ENCODE assay signal across 27 cellular contexts in genomic region chr18:38951633-38952032, GRCh38.
"Had no signal": no experiment of that assay in that cellular context is flagged by ENCODE, and none has a peak within 500 bp of the region (broad histone marks: within the 10 kb centered on the region; RNA-seq: fewer than 3 reads in every experiment).

No MANE protein-coding gene starts in this region.

- H3K4me1 Mint-ChIP-seq: mesothelial cell of epicardium; naive B cell; neural crest cell; stimulated activated naive B cell treated with anti-CD40 and anti-IgM and Interleukin-4, amounts not matched to agents 10 μg/mL and 1 μg/mL and 100 μg/mL, for 72 hours had no signal

- H3K9me3 ChIP-seq: gastrocnemius medialis, left lung, neutrophil, pancreas, right lobe of liver, thyroid gland, vagina had no signal

- H3K4me1 ChIP-seq: gastrocnemius medialis, heart left ventricle, left lung, pancreas, right lobe of liver, thyroid gland, vagina had no signal

- H3K27me3 ChIP-seq: gastrocnemius medialis, heart left ventricle, hepatocyte, left lung, neutrophil, pancreas, right lobe of liver, thyroid gland, vagina had no signal

- FAIRE-seq: endometrium, kidney, pancreas, small intestine had no signal

- H3K27ac ChIP-seq: gastrocnemius medialis, heart left ventricle, hepatocyte, left lung, neutrophil, pancreas, right lobe of liver, thyroid gland, vagina had no signal

- DNase-seq: cortex of kidney; effector memory CD8-positive, alpha-beta T cell; foreskin fibroblast; gastrocnemius medialis; heart left ventricle; kidney; left cardiac atrium; left lung; mesenchymal stem cell; mucosa of descending colon; naive B cell; pancreas; right lobe of liver; small intestine; stimulated activated CD4-positive, alpha-beta T cell treated with anti-CD3 and anti-CD28 coated beads, Interleukin-15, amount 100 ng/mL, for 24 hours; stimulated activated CD4-positive, alpha-beta T cell treated with anti-CD3 and anti-CD28 coated beads, Interleukin-2, amount 100 ng/mL, for 48 hours; stimulated activated naive B cell treated with anti-CD40 and anti-IgM and Interleukin-4, amounts not matched to agents 10 μg/mL and 1 μg/mL and 100 μg/mL, for 72 hours; stimulated activated naive CD8-positive, alpha-beta T cell treated with anti-CD3 and anti-CD28 coated beads, Interleukin-15, amount 100 ng/mL, for 72 hours; thyroid gland; trophoblast cell had no signal

- H3K36me3 ChIP-seq: gastrocnemius medialis, heart left ventricle, left lung, neutrophil, pancreas, right lobe of liver, thyroid gland, vagina had no signal

- H3K4me3 Mint-ChIP-seq: effector memory CD8-positive, alpha-beta T cell; mesothelial cell of epicardium; naive B cell; natural killer cell treated with Interleukin-12 subunit alpha and Interleukin-12 subunit beta and Interleukin-15 and Interleukin-18, amount 100 ng/mL, for 72 hours; neural crest cell; stimulated activated naive B cell treated with anti-CD40 and anti-IgM and Interleukin-4, amounts not matched to agents 10 μg/mL and 1 μg/mL and 100 μg/mL, for 72 hours; stimulated activated naive CD8-positive, alpha-beta T cell treated with anti-CD3 and anti-CD28 coated beads, Interleukin-15, amount 100 ng/mL, for 72 hours had no signal

- H3K4me3 ChIP-seq: gastrocnemius medialis, heart left ventricle, hepatocyte, left lung, mucosa of descending colon, pancreas, right lobe of liver, thyroid gland, vagina had no signal

- H3K27me3 Mint-ChIP-seq: naive B cell; natural killer cell treated with Interleukin-12 subunit alpha and Interleukin-12 subunit beta and Interleukin-15 and Interleukin-18, amount 100 ng/mL, for 72 hours; stimulated activated naive B cell treated with anti-CD40 and anti-IgM and Interleukin-4, amounts not matched to agents 10 μg/mL and 1 μg/mL and 100 μg/mL, for 72 hours had no signal

- H3K27ac Mint-ChIP-seq: effector memory CD8-positive, alpha-beta T cell; mesothelial cell of epicardium; naive B cell; natural killer cell treated with Interleukin-12 subunit alpha and Interleukin-12 subunit beta and Interleukin-15 and Interleukin-18, amount 100 ng/mL, for 72 hours; stimulated activated naive B cell treated with anti-CD40 and anti-IgM and Interleukin-4, amounts not matched to agents 10 μg/mL and 1 μg/mL and 100 μg/mL, for 72 hours; stimulated activated naive CD8-positive, alpha-beta T cell treated with anti-CD3 and anti-CD28 coated beads, Interleukin-15, amount 100 ng/mL, for 72 hours had no signal

- H3K36me3 Mint-ChIP-seq: mesothelial cell of epicardium; naive B cell; stimulated activated naive B cell treated with anti-CD40 and anti-IgM and Interleukin-4, amounts not matched to agents 10 μg/mL and 1 μg/mL and 100 μg/mL, for 72 hours had no signal

- ATAC-seq: effector memory CD8-positive, alpha-beta T cell; gastrocnemius medialis; heart left ventricle; left cardiac atrium; left lung; mucosa of descending colon; natural killer cell treated with Interleukin-12 subunit alpha and Interleukin-12 subunit beta and Interleukin-15 and Interleukin-18, amount 100 ng/mL, for 72 hours; pancreas; stimulated activated naive B cell treated with anti-CD40 and anti-IgM and Interleukin-4, amounts not matched to agents 10 μg/mL and 1 μg/mL and 100 μg/mL, for 72 hours; stimulated activated naive CD8-positive, alpha-beta T cell treated with anti-CD3 and anti-CD28 coated beads, Interleukin-15, amount 100 ng/mL, for 72 hours had no signal

- H3K9me3 Mint-ChIP-seq: effector memory CD8-positive, alpha-beta T cell; mesothelial cell of epicardium; neural crest cell; stimulated activated naive B cell treated with anti-CD40 and anti-IgM and Interleukin-4, amounts not matched to agents 10 μg/mL and 1 μg/mL and 100 μg/mL, for 72 hours; stimulated activated naive CD8-positive, alpha-beta T cell treated with anti-CD3 and anti-CD28 coated beads, Interleukin-15, amount 100 ng/mL, for 72 hours had no signal
